Comparison of ENCODE assay signal across 12 cellular contexts in the genomic region with DNA sequence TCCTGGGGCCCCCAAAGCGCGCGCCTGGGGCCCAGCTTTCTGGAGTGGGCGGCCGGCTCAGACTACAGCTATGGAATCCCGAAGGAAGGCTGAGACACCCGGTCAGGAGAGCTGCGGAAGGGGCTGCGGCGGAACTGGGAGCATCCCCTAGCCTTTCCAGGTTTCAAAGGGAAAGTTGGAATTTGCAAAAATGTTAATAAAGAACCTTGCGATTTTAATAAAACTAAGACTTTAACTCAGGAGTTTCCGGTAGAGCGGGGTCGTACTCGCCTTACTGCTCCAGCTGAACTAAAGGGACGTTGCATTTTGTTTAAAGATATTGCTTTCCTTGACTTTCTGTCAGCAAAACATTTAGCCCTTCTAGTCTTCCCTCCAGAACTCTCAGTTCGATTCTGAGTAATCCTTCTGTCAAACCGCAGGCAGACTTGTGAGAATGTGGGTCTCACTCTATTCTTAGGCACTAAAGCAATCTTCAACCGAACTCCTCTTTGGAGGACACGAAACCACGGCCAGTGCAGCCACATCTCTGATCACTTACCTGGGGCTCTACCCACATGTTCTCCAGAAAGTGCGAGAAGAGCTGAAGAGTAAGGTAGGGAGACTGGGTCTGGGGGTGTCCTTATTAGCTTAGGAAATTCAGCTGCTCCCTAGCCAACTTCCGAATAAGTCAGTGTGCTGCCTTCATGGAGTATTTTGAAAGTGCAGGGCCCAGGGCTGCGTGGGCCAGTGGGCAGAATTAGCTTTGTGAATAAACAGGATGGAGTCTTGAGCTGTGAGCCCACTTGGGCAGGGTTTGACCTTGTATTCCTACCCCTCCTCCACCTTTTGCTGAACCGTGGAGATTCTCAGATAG. TPM values are rescaled to one million over a fixed set of nuclear protein-coding genes. Genes with fewer than 3 reads are reported as not detected.
DNase-seq lines count a peak whose midpoint lies in the region; ATAC-seq and TF ChIP-seq lines count a peak whose summit lies in the region.
"Had no signal": no experiment of that assay in that cellular context is flagged by ENCODE, and none has a peak within 500 bp of the region (broad histone marks: within the 10 kb centered on the region; RNA-seq: fewer than 3 reads in every experiment).

No MANE protein-coding gene starts in this region.

- no peak for TF ChIP-seq CTCF in GM10266 (IDR thresholded peaks at IDR 0.05; ENCODE audit: control insufficient read depth, insufficient read depth, low read depth, missing control alignments)
- TF ChIP-seq CTCF in mesothelial cell of epicardium (IDR thresholded peaks at IDR 0.05; ENCODE audit: unreplicated experiment): no peak
- no peak for TF ChIP-seq CTCF in heart right ventricle (IDR thresholded peaks at IDR 0.05)

- peak overlapping the region; percentile 96 for H3K4me3 Mint-ChIP-seq in mesothelial cell of epicardium
- H3K4me3 Mint-ChIP-seq: CD4-positive, alpha-beta T cell had no signal

- intact Hi-C loops in heart right ventricle (cut with DNase I): no loop called here

- H3K27me3 ChIP-seq in HAP-1 (ENCODE audit: low read depth) (no peaks in the 10 kb centered on the region), heart right ventricle (peaks cover 26 to 100% (median 93%) of the 10 kb centered on the region in 7 donors)

- H3K36me3 ChIP-seq in HAP-1 (replicated peaks): no peaks in the 10 kb centered on the region
- H3K36me3 ChIP-seq in heart right ventricle: no peaks in the 10 kb centered on the region

- H3K9me3 Mint-ChIP-seq in mesothelial cell of epicardium: no peaks in the 10 kb centered on the region
- H3K9me3 Mint-ChIP-seq: CD4-positive, alpha-beta T cell had no signal

- 19 to 21% methylated on average over 25 of the region's 25 CpGs for WGBS in heart right ventricle, 2 donors

- H3K27ac ChIP-seq in heart right ventricle: no peak overlapping the region

- H3K36me3 Mint-ChIP-seq in mesothelial cell of epicardium: no peaks in the 10 kb centered on the region

- H3K9me3 ChIP-seq in HAP-1 (no peaks in the 10 kb centered on the region), heart right ventricle (no peaks in the 10 kb centered on the region)

- H3K27ac Mint-ChIP-seq in mesothelial cell of epicardium: peak overlapping the region; percentile 91
- H3K27ac Mint-ChIP-seq: CD4-positive, alpha-beta T cell had no signal

- H3K4me1 ChIP-seq in HAP-1: peaks cover 12% of the 10 kb centered on the region
- H3K4me1 ChIP-seq in heart right ventricle: peaks cover 9 to 44% (median 36%) of the 10 kb centered on the region in 9 donors

- H3K4me1 Mint-ChIP-seq in mesothelial cell of epicardium: peaks cover 74% of the 10 kb centered on the region

- ATAC-seq in GM21717 (IDR thresholded peaks at IDR 0.05; ENCODE audit: unreplicated experiment) (peak; percentile 60), heart right ventricle (no peak)

- peak; percentile 48 for DNase-seq in GM10266 (ENCODE audit: extremely low spot score)
- peak; percentile 25 to 28 for DNase-seq in activated T-cell treated with anti-CD3 and anti-CD28 coated beads, Interleukin-2, amount 50 U/mL, for 48 hours
- no peak for DNase-seq in mesothelial cell of epicardium (ENCODE audit: low spot score in 2 of 2, unreplicated experiment in 2 of 2)
- DNase-seq in NK-92 (lab: John Stamatoyannopoulos, UW; ENCODE audit: unreplicated experiment): no peak
- DNase-seq in NCI-H345 treated with DMSO at 0.1 percent for 48 hours (lab: John Stamatoyannopoulos, UW; ENCODE audit: unreplicated experiment): no peak
- no peak for DNase-seq in HAP-1 (ENCODE audit: low spot score in 2 of 2)
- no peak for DNase-seq in heart right ventricle
- DNase-seq: CD4-positive, alpha-beta T cell had no signal

- H3K4me3 ChIP-seq in HAP-1 (no peak overlapping the region), heart right ventricle (no peak overlapping the region)

- in situ Hi-C loops in HAP-1 (cut with MboI; ENCODE audit: low sequenced_read_pairs): loop anchor here (10.0 to 25.0 kb wide), 2 partner anchors 71 to 412 kb away; a partner anchor contains a TSS

- H3K27me3 Mint-ChIP-seq in mesothelial cell of epicardium (ENCODE audit: low read depth): peaks cover 45% of the 10 kb centered on the region

RNA-seq across cellular contexts. Expression of a gene that starts 1.9 kb away (rescaled TPM):
- total RNA-seq in mesothelial cell of epicardium (70.6 to 76.5 TPM (median 76.0 TPM) in 3 replicates), heart right ventricle (not detected)
- not detected for polyA plus RNA-seq in heart right ventricle
- total RNA-seq: CD4-positive, alpha-beta T cell; T-helper 1 cell treated with Interleukin-12 subunit alpha and Interleukin-12 subunit beta and Interleukin-4 antibody, amounts not matched to agents 30 ng/mL and 1 ng/mL, for 36 hours; ureter had no signal

RNA-seq across cellular contexts. Expression of a gene that starts 15.0 kb away (rescaled TPM):
- total RNA-seq in mesothelial cell of epicardium: 0.38 to 0.60 TPM (median 0.44 TPM) in 3 replicates
- total RNA-seq in heart right ventricle: under 1 TPM in 2 of 10 donors, not detected in 8; 0.08 to 0.15 TPM
- not detected for polyA plus RNA-seq in heart right ventricle
- total RNA-seq: T-helper 1 cell treated with Interleukin-12 subunit alpha and Interleukin-12 subunit beta and Interleukin-4 antibody, amounts not matched to agents 30 ng/mL and 1 ng/mL, for 36 hours had no signal
- polyA plus RNA-seq: liver had no signal

Comparison
In these comparisons a context has a peak if more than half of its experiments do, and no peak if none do; other contexts are left out.
1. DNase-seq: peak in GM10266 (single experiment) and activated T-cell treated with anti-CD3 and anti-CD28 coated beads, Interleukin-2, amount 50 U/mL, for 48 hours (2 of 2); none in mesothelial cell of epicardium (0 of 2), NK-92 (single experiment), NCI-H345 treated with DMSO at 0.1 percent for 48 hours (single experiment), HAP-1 (0 of 2) and heart right ventricle (0 of 2).
2. RNA of a gene that starts 1.9 kb away (total RNA-seq): 70.6 to 76.5 TPM in mesothelial cell of epicardium; not detected in heart right ventricle; every median in the first group is over 10 times any median in the second.